ENCODE assay signal across 1 cellular context in the genomic region with DNA sequence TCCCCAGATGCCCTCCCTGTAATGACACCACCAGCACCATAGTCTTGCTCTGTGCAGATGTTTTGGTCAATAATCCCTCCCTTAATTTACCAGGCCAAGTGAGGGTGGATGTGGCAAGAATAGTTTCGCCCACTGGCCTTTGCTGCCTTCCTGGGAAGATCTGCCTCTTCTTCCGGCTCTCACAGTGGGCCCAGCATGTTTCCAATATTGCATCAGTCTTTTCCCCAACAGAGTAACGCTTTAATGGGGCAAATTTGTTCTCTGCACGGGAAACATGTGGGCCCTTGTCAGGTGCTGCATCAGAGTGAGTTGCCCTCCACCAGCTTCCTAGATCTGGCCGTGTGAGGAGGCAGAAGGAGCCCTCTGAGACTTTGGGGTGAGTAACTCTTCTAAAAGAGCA.
TF ChIP-seq lines count a peak whose summit lies in the region.

No MANE protein-coding gene starts in this region.

TF ChIP-seq in SK-N-SH, 30 proteins besides CTCF, POLR2A, EP300 and RAD21 (continued from another document):
- TF ChIP-seq, protein P1, sequence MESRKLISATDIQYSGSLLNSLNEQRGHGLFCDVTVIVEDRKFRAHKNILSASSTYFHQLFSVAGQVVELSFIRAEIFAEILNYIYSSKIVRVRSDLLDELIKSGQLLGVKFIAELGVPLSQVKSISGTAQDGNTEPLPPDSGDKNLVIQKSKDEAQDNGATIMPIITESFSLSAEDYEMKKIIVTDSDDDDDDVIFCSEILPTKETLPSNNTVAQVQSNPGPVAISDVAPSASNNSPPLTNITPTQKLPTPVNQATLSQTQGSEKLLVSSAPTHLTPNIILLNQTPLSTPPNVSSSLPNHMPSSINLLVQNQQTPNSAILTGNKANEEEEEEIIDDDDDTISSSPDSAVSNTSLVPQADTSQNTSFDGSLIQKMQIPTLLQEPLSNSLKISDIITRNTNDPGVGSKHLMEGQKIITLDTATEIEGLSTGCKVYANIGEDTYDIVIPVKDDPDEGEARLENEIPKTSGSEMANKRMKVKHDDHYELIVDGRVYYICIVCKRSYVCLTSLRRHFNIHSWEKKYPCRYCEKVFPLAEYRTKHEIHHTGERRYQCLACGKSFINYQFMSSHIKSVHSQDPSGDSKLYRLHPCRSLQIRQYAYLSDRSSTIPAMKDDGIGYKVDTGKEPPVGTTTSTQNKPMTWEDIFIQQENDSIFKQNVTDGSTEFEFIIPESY (IDR thresholded peaks at IDR 0.05; ENCODE audit: borderline replicate concordance, low read depth): no peak
- TF ChIP-seq NRF1 (IDR thresholded peaks at IDR 0.05; ENCODE audit: low read depth, low read length) (no peak), TCF12 (IDR thresholded peaks at IDR 0.05) (no peak), JUND (IDR thresholded peaks at IDR 0.05) (no peak), YY1 (IDR thresholded peaks at IDR 0.05; ENCODE audit: low read depth) (no peak)
